Comparison of ENCODE assay signal across 34 cellular contexts in the genomic region with DNA sequence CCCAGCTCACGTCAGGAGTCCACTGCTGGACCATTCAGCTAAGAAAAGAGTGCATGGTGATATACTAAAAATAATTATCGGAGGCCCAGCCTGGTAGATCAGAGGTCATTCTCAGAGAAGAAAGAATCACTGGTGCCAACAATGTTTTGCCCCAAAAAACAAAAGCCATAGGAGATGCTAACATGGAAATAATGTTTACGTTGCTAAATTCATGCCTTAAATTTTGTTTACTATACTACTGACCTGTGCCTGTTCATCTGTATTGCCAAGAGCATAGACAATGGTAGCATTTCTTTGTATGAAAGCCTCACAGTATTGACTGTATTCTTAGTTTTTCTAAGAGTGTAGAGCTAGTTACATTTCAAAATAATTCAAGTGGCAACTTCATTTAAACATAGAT.
"Had no signal": no experiment of that assay in that cellular context is flagged by ENCODE, and none has a peak within 500 bp of the region (broad histone marks: within the 10 kb centered on the region; RNA-seq: fewer than 3 reads in every experiment).

No MANE protein-coding gene starts in this region.

- H3K9me3 Mint-ChIP-seq: activated B cell treated with CpG ODN at 0.5 μM for 24 hours; activated CD4-positive, alpha-beta memory T cell treated with anti-CD3 and anti-CD28 coated beads for 36 hours; activated naive CD4-positive, alpha-beta T cell treated with anti-CD3 and anti-CD28 coated beads, Interleukin-2, amount 50 U/mL, for 24 hours; activated naive CD8-positive, alpha-beta T cell treated with anti-CD3 and anti-CD28 coated beads, Interleukin-2, amount 50 U/mL, for 24 hours; activated T-helper 1 cell treated with anti-CD3 and anti-CD28 coated beads, Interleukin-12 subunit alpha, Interleukin-12 subunit beta, Interleukin-2, Interleukin-4 antibody, amounts not matched to agents 30 ng/mL and 10 ng/mL and 1 ng/mL, durations not matched to agents 14 hours and 24 hours and 36 hours; activated T-helper 2 cell treated with anti-CD3 and anti-CD28 coated beads, Interferon-gamma antibody, Interleukin-2, Interleukin-4, amounts not matched to agents 10 μg/mL and 5 μg/mL and 100 μg/mL, durations not matched to agents 14 hours and 24 hours and 36 hours; brain; T-helper 2 cell treated with Interferon-gamma antibody and Interleukin-4, amounts not matched to agents 5 μg/mL and 100 μg/mL, for 36 hours had no signal

- FAIRE-seq: frontal cortex had no signal

- H3K36me3 Mint-ChIP-seq: activated CD4-positive, alpha-beta memory T cell treated with anti-CD3 and anti-CD28 coated beads for 36 hours; activated CD8-positive, alpha-beta memory T cell treated with anti-CD3 and anti-CD28 coated beads, Interleukin-2, amount 10 ng/mL, durations not matched to agents 7 days and 5 days; activated naive CD4-positive, alpha-beta T cell treated with anti-CD3 and anti-CD28 coated beads, Interleukin-2, amount 50 U/mL, for 24 hours; activated naive CD8-positive, alpha-beta T cell treated with anti-CD3 and anti-CD28 coated beads for 36 hours; brain had no signal

- H3K36me3 ChIP-seq: adrenal gland, ascending aorta, breast epithelium, cardiac muscle cell, colonic mucosa, heart left ventricle, WERI-Rb-1 had no signal

- H3K4me3 Mint-ChIP-seq: activated B cell treated with CpG ODN at 0.5 μM for 24 hours; activated CD4-positive, alpha-beta memory T cell treated with anti-CD3 and anti-CD28 coated beads for 36 hours; activated CD8-positive, alpha-beta memory T cell treated with anti-CD3 and anti-CD28 coated beads, Interleukin-2, amount 10 ng/mL, durations not matched to agents 7 days and 5 days; activated CD8-positive, alpha-beta T cell treated with anti-CD3 and anti-CD28 coated beads, Interleukin-2, amount 10 ng/mL, durations not matched to agents 7 days and 5 days; activated naive CD4-positive, alpha-beta T cell treated with anti-CD3 and anti-CD28 coated beads for 36 hours; activated naive CD4-positive, alpha-beta T cell treated with anti-CD3 and anti-CD28 coated beads, Interleukin-2, amount 50 U/mL, for 24 hours; activated naive CD8-positive, alpha-beta T cell treated with anti-CD3 and anti-CD28 coated beads for 36 hours; activated naive CD8-positive, alpha-beta T cell treated with anti-CD3 and anti-CD28 coated beads, Interleukin-2, amount 50 U/mL, for 24 hours; activated T-helper 1 cell treated with anti-CD3 and anti-CD28 coated beads, Interleukin-12 subunit alpha, Interleukin-12 subunit beta, Interleukin-2, Interleukin-4 antibody, amounts not matched to agents 30 ng/mL and 10 ng/mL and 1 ng/mL, durations not matched to agents 14 hours and 24 hours and 36 hours; brain; T-helper 2 cell treated with Interferon-gamma antibody and Interleukin-4, amounts not matched to agents 5 μg/mL and 100 μg/mL, for 36 hours had no signal

- ATAC-seq: activated CD4-positive, CD25-positive, alpha-beta regulatory T cell treated with anti-CD3 and anti-CD28 coated beads, Interleukin-2, amount 50 U/mL, for 24 hours; activated CD8-positive, alpha-beta memory T cell treated with anti-CD3 and anti-CD28 coated beads, Interleukin-2, amount 10 ng/mL, durations not matched to agents 7 days and 5 days; activated CD8-positive, alpha-beta T cell treated with anti-CD3 and anti-CD28 coated beads, Interleukin-2, amount 10 ng/mL, durations not matched to agents 7 days and 5 days; activated naive CD8-positive, alpha-beta T cell treated with anti-CD3 and anti-CD28 coated beads, Interleukin-2, amount 50 U/mL, for 24 hours; esophagus mucosa; heart left ventricle had no signal

- DNase-seq: activated B cell treated with CpG ODN at 0.5 μM for 24 hours; activated CD4-positive, alpha-beta memory T cell treated with anti-CD3 and anti-CD28 coated beads for 36 hours; activated CD4-positive, alpha-beta T cell treated with anti-CD3 and anti-CD28 coated beads for 48 hours; activated CD8-positive, alpha-beta memory T cell treated with anti-CD3 and anti-CD28 coated beads, Interleukin-2, amount 10 ng/mL, durations not matched to agents 7 days and 5 days; activated CD8-positive, alpha-beta memory T cell treated with anti-CD3 and anti-CD28 coated beads, Interleukin-2, amount 50 U/mL, for 4 hours; activated CD8-positive, alpha-beta T cell treated with anti-CD3 and anti-CD28 coated beads, Interleukin-2, amount 10 ng/mL, durations not matched to agents 7 days and 5 days; activated effector memory CD4-positive, alpha-beta T cell treated with anti-CD3 and anti-CD28 coated beads, Interleukin-2, amount 50 U/mL, for 16 hours; activated naive CD4-positive, alpha-beta T cell treated with anti-CD3 and anti-CD28 coated beads for 36 hours; activated naive CD8-positive, alpha-beta T cell treated with anti-CD3 and anti-CD28 coated beads for 36 hours; activated naive CD8-positive, alpha-beta T cell treated with anti-CD3 and anti-CD28 coated beads, Interleukin-2, amount 50 U/mL, for 24 hours; activated T-cell treated with anti-CD3 and anti-CD28 coated beads, Interleukin-2, amount 50 U/mL, for 1 hour; activated T-cell treated with anti-CD3 and anti-CD28 coated beads, Interleukin-2, amount 50 U/mL, for 48 hours; adrenal gland; central memory CD4-positive, alpha-beta T cell; cerebellar nuclear complex; colonic mucosa; effector CD8-positive, alpha-beta T cell; foreskin fibroblast; glutamatergic neuron; heart left ventricle; hypothalamus; T1000; WERI-Rb-1 had no signal

- H3K4me1 Mint-ChIP-seq: activated B cell treated with CpG ODN at 0.5 μM for 24 hours; activated CD8-positive, alpha-beta memory T cell treated with anti-CD3 and anti-CD28 coated beads, Interleukin-2, amount 10 ng/mL, durations not matched to agents 7 days and 5 days; activated naive CD4-positive, alpha-beta T cell treated with anti-CD3 and anti-CD28 coated beads, Interleukin-2, amount 50 U/mL, for 24 hours; activated naive CD8-positive, alpha-beta T cell treated with anti-CD3 and anti-CD28 coated beads for 36 hours; activated naive CD8-positive, alpha-beta T cell treated with anti-CD3 and anti-CD28 coated beads, Interleukin-2, amount 50 U/mL, for 24 hours had no signal

- H3K27me3 ChIP-seq: adrenal gland, ascending aorta, breast epithelium, cardiac muscle cell, colonic mucosa, heart left ventricle had no signal

- H3K27ac ChIP-seq: adrenal gland, ascending aorta, breast epithelium, cardiac muscle cell, colonic mucosa, heart left ventricle, WERI-Rb-1 had no signal

- H3K27me3 Mint-ChIP-seq: activated B cell treated with CpG ODN at 0.5 μM for 24 hours; activated CD4-positive, alpha-beta memory T cell treated with anti-CD3 and anti-CD28 coated beads for 36 hours; activated CD8-positive, alpha-beta memory T cell treated with anti-CD3 and anti-CD28 coated beads, Interleukin-2, amount 10 ng/mL, durations not matched to agents 7 days and 5 days; activated naive CD4-positive, alpha-beta T cell treated with anti-CD3 and anti-CD28 coated beads, Interleukin-2, amount 50 U/mL, for 24 hours; activated naive CD8-positive, alpha-beta T cell treated with anti-CD3 and anti-CD28 coated beads for 36 hours; activated naive CD8-positive, alpha-beta T cell treated with anti-CD3 and anti-CD28 coated beads, Interleukin-2, amount 50 U/mL, for 24 hours; brain had no signal

- H3K9me3 ChIP-seq: adrenal gland, ascending aorta, breast epithelium, colonic mucosa, heart left ventricle had no signal

- H3K4me3 ChIP-seq: adrenal gland, ascending aorta, breast epithelium, cardiac muscle cell, colonic mucosa, heart left ventricle had no signal

- H3K27ac Mint-ChIP-seq: activated B cell treated with CpG ODN at 0.5 μM for 24 hours; activated CD4-positive, alpha-beta memory T cell treated with anti-CD3 and anti-CD28 coated beads for 36 hours; activated CD8-positive, alpha-beta memory T cell treated with anti-CD3 and anti-CD28 coated beads, Interleukin-2, amount 10 ng/mL, durations not matched to agents 7 days and 5 days; activated CD8-positive, alpha-beta T cell treated with anti-CD3 and anti-CD28 coated beads, Interleukin-2, amount 10 ng/mL, durations not matched to agents 7 days and 5 days; activated naive CD4-positive, alpha-beta T cell treated with anti-CD3 and anti-CD28 coated beads for 36 hours; activated naive CD4-positive, alpha-beta T cell treated with anti-CD3 and anti-CD28 coated beads, Interleukin-2, amount 50 U/mL, for 24 hours; activated naive CD8-positive, alpha-beta T cell treated with anti-CD3 and anti-CD28 coated beads for 36 hours; activated naive CD8-positive, alpha-beta T cell treated with anti-CD3 and anti-CD28 coated beads, Interleukin-2, amount 50 U/mL, for 24 hours; activated T-helper 1 cell treated with anti-CD3 and anti-CD28 coated beads, Interleukin-12 subunit alpha, Interleukin-12 subunit beta, Interleukin-2, Interleukin-4 antibody, amounts not matched to agents 30 ng/mL and 10 ng/mL and 1 ng/mL, durations not matched to agents 14 hours and 24 hours and 36 hours; activated T-helper 2 cell treated with anti-CD3 and anti-CD28 coated beads, Interferon-gamma antibody, Interleukin-2, Interleukin-4, amounts not matched to agents 10 μg/mL and 5 μg/mL and 100 μg/mL, durations not matched to agents 14 hours and 24 hours and 36 hours; T-helper 2 cell treated with Interferon-gamma antibody and Interleukin-4, amounts not matched to agents 5 μg/mL and 100 μg/mL, for 36 hours had no signal

- H3K4me1 ChIP-seq: adrenal gland, ascending aorta, breast epithelium, colonic mucosa, heart left ventricle had no signal
